Comparison of ENCODE assay signal across 8 cellular contexts in genomic region chr22:20015971-20016733, GRCh38. TPM values are rescaled to one million over a fixed set of nuclear protein-coding genes. Genes with fewer than 3 reads are reported as not detected.
A peak's percentile ranks its signal among the peaks of the same experiment; 100 is the strongest.
DNase-seq lines count a peak whose midpoint lies in the region; ATAC-seq and TF ChIP-seq lines count a peak whose summit lies in the region.

No MANE protein-coding gene starts in this region.

- no peak overlapping the region for H2AFZ ChIP-seq in fibroblast of lung (ENCODE audit: low read length)
- peak overlapping the region; percentile 62 for H2AFZ ChIP-seq in osteoblast (ENCODE audit: low read length)

- H3K36me3 ChIP-seq in fibroblast of lung (ENCODE audit: control insufficient read depth, insufficient read depth, low read length): no peaks in the 10 kb centered on the region
- no peaks in the 10 kb centered on the region for H3K36me3 ChIP-seq in osteoblast (ENCODE audit: insufficient read depth, low read length)

- H3K79me2 ChIP-seq in fibroblast of lung (ENCODE audit: control insufficient read depth, insufficient read depth, low read length) (peaks cover 1% of the 10 kb centered on the region), osteoblast (ENCODE audit: insufficient read depth, low read length) (peaks cover 2% of the 10 kb centered on the region)

- H3K27ac ChIP-seq in VCaP (peak overlapping the region; percentile 87), fibroblast of lung (ENCODE audit: insufficient read depth, low read length) (no peak overlapping the region), osteoblast (ENCODE audit: low read depth, low read length) (no peak overlapping the region)

- H3K4me2 ChIP-seq in fibroblast of lung (ENCODE audit: extremely low read depth, insufficient read depth, low read length) (peak overlapping the region; percentile 58), osteoblast (ENCODE audit: insufficient read depth, low read length) (peak overlapping the region; percentile 94)

- peak overlapping the region; percentile 21 to 59 (median 37) for H3K4me3 ChIP-seq in fibroblast of lung (replicated peaks in 1 of 4; ENCODE audit: control extremely low read depth in 1 of 4, insufficient read depth in 1 of 4, low read depth in 3 of 4, low read length in 4 of 4)
- H3K4me3 ChIP-seq in osteoblast (ENCODE audit: insufficient read depth, low read length): peak overlapping the region; percentile 77

- H3K9ac ChIP-seq in fibroblast of lung (ENCODE audit: insufficient read depth, low read length): no peak overlapping the region

- H4K20me1 ChIP-seq in fibroblast of lung (ENCODE audit: control insufficient read depth, extremely low read depth, insufficient read depth, low read length): no peaks in the 10 kb centered on the region
- H4K20me1 ChIP-seq in osteoblast (ENCODE audit: insufficient read depth, low read length): no peaks in the 10 kb centered on the region

- H3K4me1 ChIP-seq in fibroblast of lung (ENCODE audit: control insufficient read depth, extremely low read depth, insufficient read depth, low read length) (no peaks in the 10 kb centered on the region), osteoblast (ENCODE audit: insufficient read depth, low read length) (peaks cover 4% of the 10 kb centered on the region)

- H3K27me3 ChIP-seq in fibroblast of lung (ENCODE audit: control insufficient read depth, insufficient read depth, low read length) (peaks cover 12% of the 10 kb centered on the region), osteoblast (ENCODE audit: insufficient read depth, low read length) (peaks cover 24% of the 10 kb centered on the region)

- peak; percentile 25 for DNase-seq in stimulated activated CD4-positive, alpha-beta T cell treated with anti-CD3 and anti-CD28 coated beads, Interleukin-12 subunit alpha, Interleukin-12 subunit beta, amount 100 ng/mL, for 4 hours
- DNase-seq in stimulated activated CD4-positive, alpha-beta T cell treated with anti-CD3 and anti-CD28 coated beads, Interleukin-1b, Interleukin-23, amount 100 ng/mL, for 48 hours: no peak
- no peak for DNase-seq in fibroblast of lung (ENCODE audit: low read depth in 2 of 2)
- DNase-seq in osteoblast (ENCODE audit: insufficient read length, low spot score, missing footprints): peak; percentile 81
- no peak for DNase-seq in NCI-H1694 (lab: John Stamatoyannopoulos, UW)

- H3K9me3 ChIP-seq in fibroblast of lung (ENCODE audit: control insufficient read depth, insufficient read depth, low read depth, low read length) (no peaks in the 10 kb centered on the region), osteoblast (ENCODE audit: low read depth, low read length) (no peaks in the 10 kb centered on the region)

- ATAC-seq in GM21717 (IDR thresholded peaks at IDR 0.05; ENCODE audit: unreplicated experiment) (no peak), HG03045 (IDR thresholded peaks at IDR 0.05; ENCODE audit: unreplicated experiment) (no peak)

- TF ChIP-seq CTCF in VCaP (conservative IDR thresholded peaks at IDR 0.05) (no peak), fibroblast of lung (conservative IDR thresholded peaks at IDR 0.05 in 1 of 2, IDR thresholded peaks at IDR 0.05 in 1 of 2; ENCODE audit: low read depth in 1 of 2, low read length in 2 of 2) (no peak), osteoblast (IDR thresholded peaks at IDR 0.05; ENCODE audit: extremely low read depth, low read depth, low read length) (no peak)

RNA-seq across cellular contexts. Expression of gene ARVCF, which starts 0.5 kb away (rescaled TPM):
- total RNA-seq in fibroblast of lung (13.9 and 15.7 TPM in 2 replicates), osteoblast (19.7 and 27.1 TPM in 2 replicates)
- polyA plus RNA-seq in fibroblast of lung: 2.0 and 2.6 TPM in 2 replicates
- 3.5 and 7.1 TPM in 2 replicates for polyA plus RNA-seq in fibroblast of lung (2012)
- polyA minus RNA-seq in fibroblast of lung (ENCODE audit: low replicate concordance): 1.1 and 8.5 TPM in 2 replicates

RNA-seq across cellular contexts. Expression of gene TANGO2, which starts 4.8 kb away (rescaled TPM):
- total RNA-seq in fibroblast of lung (33.4 and 52.8 TPM in 2 replicates), osteoblast (41.8 and 43.8 TPM in 2 replicates)
- polyA plus RNA-seq in fibroblast of lung: 28.3 and 41.3 TPM in 2 replicates
- 21.0 and 22.2 TPM in 2 replicates for polyA plus RNA-seq in fibroblast of lung (2012)
- polyA minus RNA-seq in fibroblast of lung (ENCODE audit: low replicate concordance): 49.5 and 66.6 TPM in 2 replicates

Comparison
In these comparisons a context has a peak if more than half of its experiments do, and no peak if none do; other contexts are left out.
1. DNase-seq: peak in stimulated activated CD4-positive, alpha-beta T cell treated with anti-CD3 and anti-CD28 coated beads, Interleukin-12 subunit alpha, Interleukin-12 subunit beta, amount 100 ng/mL, for 4 hours (single experiment) and osteoblast (single experiment); none in stimulated activated CD4-positive, alpha-beta T cell treated with anti-CD3 and anti-CD28 coated beads, Interleukin-1b, Interleukin-23, amount 100 ng/mL, for 48 hours (single experiment), fibroblast of lung (0 of 2) and NCI-H1694 (single experiment).